ENCODE assay signal across 1 cellular context in the genomic region with DNA sequence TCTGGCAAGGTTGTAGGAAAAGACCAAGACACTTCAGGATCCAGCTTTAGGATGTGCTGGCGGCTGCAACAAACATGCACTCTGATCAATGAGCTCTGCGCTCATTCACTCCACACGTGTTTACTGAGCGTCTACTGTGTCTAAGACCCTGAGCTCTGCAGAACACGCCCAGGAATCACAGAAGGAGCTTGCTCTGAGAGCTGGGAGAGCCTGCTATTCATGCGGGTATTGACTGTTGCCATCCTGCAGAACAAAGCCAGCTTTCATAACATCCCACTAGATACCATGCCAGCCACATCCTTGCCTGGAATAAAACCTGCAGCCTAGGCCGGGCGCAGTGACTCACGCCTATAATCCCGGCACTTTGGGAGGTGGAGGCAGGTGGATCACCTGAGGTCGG.
TF ChIP-seq lines count a peak whose summit lies in the region.

No MANE protein-coding gene starts in this region.

TF ChIP-seq in HepG2, 621 proteins besides CTCF, POLR2A, EP300 and RAD21 (continued from another document and continues in another):
- TF ChIP-seq, protein P1, sequence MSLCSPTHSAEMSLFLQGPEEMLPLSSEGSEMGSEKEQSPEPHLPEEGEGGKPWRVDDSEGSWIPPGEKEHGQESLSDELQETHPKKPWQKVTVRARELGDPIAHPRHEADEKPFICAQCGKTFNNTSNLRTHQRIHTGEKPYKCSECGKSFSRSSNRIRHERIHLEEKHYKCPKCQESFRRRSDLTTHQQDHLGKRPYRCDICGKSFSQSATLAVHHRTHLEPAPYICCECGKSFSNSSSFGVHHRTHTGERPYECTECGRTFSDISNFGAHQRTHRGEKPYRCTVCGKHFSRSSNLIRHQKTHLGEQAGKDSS (CRISPR knock-in tag; IDR thresholded peaks at IDR 0.05; ENCODE audit: borderline replicate concordance, low read depth) = no peak
- TF ChIP-seq SALL2 (CRISPR knock-in tag; IDR thresholded peaks at IDR 0.05) (no peak), ZNF792 (CRISPR knock-in tag; IDR thresholded peaks at IDR 0.05) (no peak), ZNF598 (CRISPR knock-in tag; IDR thresholded peaks at IDR 0.05; ENCODE audit: borderline replicate concordance) (0 out of 2 replicates have a peak, but pooled peaks have one; percentile 29), HOXA5 (CRISPR knock-in tag; IDR thresholded peaks at IDR 0.05) (no peak), ZNF530 (CRISPR knock-in tag; IDR thresholded peaks at IDR 0.05; ENCODE audit: low read depth) (no peak), GTF3A (CRISPR knock-in tag; conservative IDR thresholded peaks at IDR 0.05) (no peak), ZNF768 (CRISPR knock-in tag; IDR thresholded peaks at IDR 0.05) (no peak), KMT2B (CRISPR knock-in tag; IDR thresholded peaks at IDR 0.05) (no peak), ATF7-NPFF (CRISPR knock-in tag; IDR thresholded peaks at IDR 0.05; ENCODE audit: low read depth) (no peak), ZNF230 (CRISPR knock-in tag; IDR thresholded peaks at IDR 0.05) (no peak), MBNL3 (CRISPR knock-in tag; conservative IDR thresholded peaks at IDR 0.05) (no peak), PHF21A (CRISPR knock-in tag; IDR thresholded peaks at IDR 0.05) (no peak), NBN (conservative IDR thresholded peaks at IDR 0.05) (no peak), ZFY (CRISPR knock-in tag; IDR thresholded peaks at IDR 0.05) (no peak; the same call in 1 of the 2 replicates), SMARCC2 (IDR thresholded peaks at IDR 0.05) (no peak), DNMT1 (CRISPR knock-in tag; IDR thresholded peaks at IDR 0.05) (no peak), DNMT3B (CRISPR knock-in tag; conservative IDR thresholded peaks at IDR 0.05) (no peak), KLF16 (CRISPR knock-in tag; IDR thresholded peaks at IDR 0.05) (no peak), ZNF24 (IDR thresholded peaks at IDR 0.05) (no peak), ZNF225 (CRISPR knock-in tag; IDR thresholded peaks at IDR 0.05) (no peak), BRD4 (CRISPR knock-in tag; IDR thresholded peaks at IDR 0.05) (no peak), ZNF891 (CRISPR knock-in tag; IDR thresholded peaks at IDR 0.05) (no peak), NR3C1 (CRISPR knock-in tag; IDR thresholded peaks at IDR 0.05) (no peak), ZNF747 (CRISPR knock-in tag; IDR thresholded peaks at IDR 0.05; ENCODE audit: borderline replicate concordance) (no peak), ZNF430 (CRISPR knock-in tag; IDR thresholded peaks at IDR 0.05) (0 out of 2 replicates have a peak, but pooled peaks have one; percentile 25), RFX1 (IDR thresholded peaks at IDR 0.05) (no peak), TCF7L2 (IDR thresholded peaks at IDR 0.05; ENCODE audit: low read depth, low read length) (no peak), ASH2L (IDR thresholded peaks at IDR 0.05; ENCODE audit: insufficient read length, low read depth, low read length) (no peak), HHEX (CRISPR knock-in tag; IDR thresholded peaks at IDR 0.05) (no peak), ZNF260 (CRISPR knock-in tag; IDR thresholded peaks at IDR 0.05; ENCODE audit: borderline replicate concordance, low read depth) (no peak), ZNF788 (CRISPR knock-in tag; IDR thresholded peaks at IDR 0.05; ENCODE audit: borderline replicate concordance) (no peak), JARID2 (CRISPR knock-in tag; IDR thresholded peaks at IDR 0.05; ENCODE audit: insufficient replicate concordance) (no peak)
- TF ChIP-seq, protein P2, sequence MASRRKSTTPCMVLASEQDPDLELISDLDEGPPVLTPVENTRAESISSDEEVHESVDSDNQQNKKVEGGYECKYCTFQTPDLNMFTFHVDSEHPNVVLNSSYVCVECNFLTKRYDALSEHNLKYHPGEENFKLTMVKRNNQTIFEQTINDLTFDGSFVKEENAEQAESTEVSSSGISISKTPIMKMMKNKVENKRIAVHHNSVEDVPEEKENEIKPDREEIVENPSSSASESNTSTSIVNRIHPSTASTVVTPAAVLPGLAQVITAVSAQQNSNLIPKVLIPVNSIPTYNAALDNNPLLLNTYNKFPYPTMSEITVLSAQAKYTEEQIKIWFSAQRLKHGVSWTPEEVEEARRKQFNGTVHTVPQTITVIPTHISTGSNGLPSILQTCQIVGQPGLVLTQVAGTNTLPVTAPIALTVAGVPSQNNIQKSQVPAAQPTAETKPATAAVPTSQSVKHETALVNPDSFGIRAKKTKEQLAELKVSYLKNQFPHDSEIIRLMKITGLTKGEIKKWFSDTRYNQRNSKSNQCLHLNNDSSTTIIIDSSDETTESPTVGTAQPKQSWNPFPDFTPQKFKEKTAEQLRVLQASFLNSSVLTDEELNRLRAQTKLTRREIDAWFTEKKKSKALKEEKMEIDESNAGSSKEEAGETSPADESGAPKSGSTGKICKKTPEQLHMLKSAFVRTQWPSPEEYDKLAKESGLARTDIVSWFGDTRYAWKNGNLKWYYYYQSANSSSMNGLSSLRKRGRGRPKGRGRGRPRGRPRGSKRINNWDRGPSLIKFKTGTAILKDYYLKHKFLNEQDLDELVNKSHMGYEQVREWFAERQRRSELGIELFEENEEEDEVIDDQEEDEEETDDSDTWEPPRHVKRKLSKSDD (CRISPR knock-in tag; IDR thresholded peaks at IDR 0.05; ENCODE audit: low read depth) = peak; percentile 61; the same call in 1 of the 2 replicates
- TF ChIP-seq, protein P3, sequence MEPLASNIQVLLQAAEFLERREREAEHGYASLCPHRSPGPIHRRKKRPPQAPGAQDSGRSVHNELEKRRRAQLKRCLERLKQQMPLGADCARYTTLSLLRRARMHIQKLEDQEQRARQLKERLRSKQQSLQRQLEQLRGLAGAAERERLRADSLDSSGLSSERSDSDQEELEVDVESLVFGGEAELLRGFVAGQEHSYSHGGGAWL (CRISPR knock-in tag; IDR thresholded peaks at IDR 0.05) = no peak
- TF ChIP-seq, protein P4, sequence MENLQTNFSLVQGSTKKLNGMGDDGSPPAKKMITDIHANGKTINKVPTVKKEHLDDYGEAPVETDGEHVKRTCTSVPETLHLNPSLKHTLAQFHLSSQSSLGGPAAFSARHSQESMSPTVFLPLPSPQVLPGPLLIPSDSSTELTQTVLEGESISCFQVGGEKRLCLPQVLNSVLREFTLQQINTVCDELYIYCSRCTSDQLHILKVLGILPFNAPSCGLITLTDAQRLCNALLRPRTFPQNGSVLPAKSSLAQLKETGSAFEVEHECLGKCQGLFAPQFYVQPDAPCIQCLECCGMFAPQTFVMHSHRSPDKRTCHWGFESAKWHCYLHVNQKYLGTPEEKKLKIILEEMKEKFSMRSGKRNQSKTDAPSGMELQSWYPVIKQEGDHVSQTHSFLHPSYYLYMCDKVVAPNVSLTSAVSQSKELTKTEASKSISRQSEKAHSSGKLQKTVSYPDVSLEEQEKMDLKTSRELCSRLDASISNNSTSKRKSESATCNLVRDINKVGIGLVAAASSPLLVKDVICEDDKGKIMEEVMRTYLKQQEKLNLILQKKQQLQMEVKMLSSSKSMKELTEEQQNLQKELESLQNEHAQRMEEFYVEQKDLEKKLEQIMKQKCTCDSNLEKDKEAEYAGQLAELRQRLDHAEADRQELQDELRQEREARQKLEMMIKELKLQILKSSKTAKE (CRISPR knock-in tag; IDR thresholded peaks at IDR 0.05; ENCODE audit: borderline replicate concordance) = 0 out of 2 replicates have a peak, but pooled peaks have one; percentile 24
- TF ChIP-seq, protein P5, sequence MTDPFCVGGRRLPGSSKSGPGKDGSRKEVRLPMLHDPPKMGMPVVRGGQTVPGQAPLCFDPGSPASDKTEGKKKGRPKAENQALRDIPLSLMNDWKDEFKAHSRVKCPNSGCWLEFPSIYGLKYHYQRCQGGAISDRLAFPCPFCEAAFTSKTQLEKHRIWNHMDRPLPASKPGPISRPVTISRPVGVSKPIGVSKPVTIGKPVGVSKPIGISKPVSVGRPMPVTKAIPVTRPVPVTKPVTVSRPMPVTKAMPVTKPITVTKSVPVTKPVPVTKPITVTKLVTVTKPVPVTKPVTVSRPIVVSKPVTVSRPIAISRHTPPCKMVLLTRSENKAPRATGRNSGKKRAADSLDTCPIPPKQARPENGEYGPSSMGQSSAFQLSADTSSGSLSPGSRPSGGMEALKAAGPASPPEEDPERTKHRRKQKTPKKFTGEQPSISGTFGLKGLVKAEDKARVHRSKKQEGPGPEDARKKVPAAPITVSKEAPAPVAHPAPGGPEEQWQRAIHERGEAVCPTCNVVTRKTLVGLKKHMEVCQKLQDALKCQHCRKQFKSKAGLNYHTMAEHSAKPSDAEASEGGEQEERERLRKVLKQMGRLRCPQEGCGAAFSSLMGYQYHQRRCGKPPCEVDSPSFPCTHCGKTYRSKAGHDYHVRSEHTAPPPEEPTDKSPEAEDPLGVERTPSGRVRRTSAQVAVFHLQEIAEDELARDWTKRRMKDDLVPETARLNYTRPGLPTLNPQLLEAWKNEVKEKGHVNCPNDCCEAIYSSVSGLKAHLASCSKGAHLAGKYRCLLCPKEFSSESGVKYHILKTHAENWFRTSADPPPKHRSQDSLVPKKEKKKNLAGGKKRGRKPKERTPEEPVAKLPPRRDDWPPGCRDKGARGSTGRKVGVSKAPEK (CRISPR knock-in tag; IDR thresholded peaks at IDR 0.05; ENCODE audit: borderline replicate concordance) = no peak
- TF ChIP-seq, protein P6, sequence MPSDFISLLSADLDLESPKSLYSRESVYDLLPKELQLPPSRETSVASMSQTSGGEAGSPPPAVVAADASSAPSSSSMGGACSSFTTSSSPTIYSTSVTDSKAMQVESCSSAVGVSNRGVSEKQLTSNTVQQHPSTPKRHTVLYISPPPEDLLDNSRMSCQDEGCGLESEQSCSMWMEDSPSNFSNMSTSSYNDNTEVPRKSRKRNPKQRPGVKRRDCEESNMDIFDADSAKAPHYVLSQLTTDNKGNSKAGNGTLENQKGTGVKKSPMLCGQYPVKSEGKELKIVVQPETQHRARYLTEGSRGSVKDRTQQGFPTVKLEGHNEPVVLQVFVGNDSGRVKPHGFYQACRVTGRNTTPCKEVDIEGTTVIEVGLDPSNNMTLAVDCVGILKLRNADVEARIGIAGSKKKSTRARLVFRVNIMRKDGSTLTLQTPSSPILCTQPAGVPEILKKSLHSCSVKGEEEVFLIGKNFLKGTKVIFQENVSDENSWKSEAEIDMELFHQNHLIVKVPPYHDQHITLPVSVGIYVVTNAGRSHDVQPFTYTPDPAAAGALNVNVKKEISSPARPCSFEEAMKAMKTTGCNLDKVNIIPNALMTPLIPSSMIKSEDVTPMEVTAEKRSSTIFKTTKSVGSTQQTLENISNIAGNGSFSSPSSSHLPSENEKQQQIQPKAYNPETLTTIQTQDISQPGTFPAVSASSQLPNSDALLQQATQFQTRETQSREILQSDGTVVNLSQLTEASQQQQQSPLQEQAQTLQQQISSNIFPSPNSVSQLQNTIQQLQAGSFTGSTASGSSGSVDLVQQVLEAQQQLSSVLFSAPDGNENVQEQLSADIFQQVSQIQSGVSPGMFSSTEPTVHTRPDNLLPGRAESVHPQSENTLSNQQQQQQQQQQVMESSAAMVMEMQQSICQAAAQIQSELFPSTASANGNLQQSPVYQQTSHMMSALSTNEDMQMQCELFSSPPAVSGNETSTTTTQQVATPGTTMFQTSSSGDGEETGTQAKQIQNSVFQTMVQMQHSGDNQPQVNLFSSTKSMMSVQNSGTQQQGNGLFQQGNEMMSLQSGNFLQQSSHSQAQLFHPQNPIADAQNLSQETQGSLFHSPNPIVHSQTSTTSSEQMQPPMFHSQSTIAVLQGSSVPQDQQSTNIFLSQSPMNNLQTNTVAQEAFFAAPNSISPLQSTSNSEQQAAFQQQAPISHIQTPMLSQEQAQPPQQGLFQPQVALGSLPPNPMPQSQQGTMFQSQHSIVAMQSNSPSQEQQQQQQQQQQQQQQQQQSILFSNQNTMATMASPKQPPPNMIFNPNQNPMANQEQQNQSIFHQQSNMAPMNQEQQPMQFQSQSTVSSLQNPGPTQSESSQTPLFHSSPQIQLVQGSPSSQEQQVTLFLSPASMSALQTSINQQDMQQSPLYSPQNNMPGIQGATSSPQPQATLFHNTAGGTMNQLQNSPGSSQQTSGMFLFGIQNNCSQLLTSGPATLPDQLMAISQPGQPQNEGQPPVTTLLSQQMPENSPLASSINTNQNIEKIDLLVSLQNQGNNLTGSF (CRISPR knock-in tag; IDR thresholded peaks at IDR 0.05) = no peak
- TF ChIP-seq, protein P7, sequence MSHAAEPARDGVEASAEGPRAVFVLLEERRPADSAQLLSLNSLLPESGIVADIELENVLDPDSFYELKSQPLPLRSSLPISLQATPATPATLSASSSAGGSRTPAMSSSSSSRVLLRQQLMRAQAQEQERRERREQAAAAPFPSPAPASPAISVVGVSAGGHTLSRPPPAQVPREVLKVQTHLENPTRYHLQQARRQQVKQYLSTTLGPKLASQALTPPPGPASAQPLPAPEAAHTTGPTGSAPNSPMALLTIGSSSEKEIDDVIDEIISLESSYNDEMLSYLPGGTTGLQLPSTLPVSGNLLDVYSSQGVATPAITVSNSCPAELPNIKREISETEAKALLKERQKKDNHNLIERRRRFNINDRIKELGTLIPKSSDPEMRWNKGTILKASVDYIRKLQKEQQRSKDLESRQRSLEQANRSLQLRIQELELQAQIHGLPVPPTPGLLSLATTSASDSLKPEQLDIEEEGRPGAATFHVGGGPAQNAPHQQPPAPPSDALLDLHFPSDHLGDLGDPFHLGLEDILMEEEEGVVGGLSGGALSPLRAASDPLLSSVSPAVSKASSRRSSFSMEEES (CRISPR knock-in tag; IDR thresholded peaks at IDR 0.05) = no peak
- TF ChIP-seq, protein P8, sequence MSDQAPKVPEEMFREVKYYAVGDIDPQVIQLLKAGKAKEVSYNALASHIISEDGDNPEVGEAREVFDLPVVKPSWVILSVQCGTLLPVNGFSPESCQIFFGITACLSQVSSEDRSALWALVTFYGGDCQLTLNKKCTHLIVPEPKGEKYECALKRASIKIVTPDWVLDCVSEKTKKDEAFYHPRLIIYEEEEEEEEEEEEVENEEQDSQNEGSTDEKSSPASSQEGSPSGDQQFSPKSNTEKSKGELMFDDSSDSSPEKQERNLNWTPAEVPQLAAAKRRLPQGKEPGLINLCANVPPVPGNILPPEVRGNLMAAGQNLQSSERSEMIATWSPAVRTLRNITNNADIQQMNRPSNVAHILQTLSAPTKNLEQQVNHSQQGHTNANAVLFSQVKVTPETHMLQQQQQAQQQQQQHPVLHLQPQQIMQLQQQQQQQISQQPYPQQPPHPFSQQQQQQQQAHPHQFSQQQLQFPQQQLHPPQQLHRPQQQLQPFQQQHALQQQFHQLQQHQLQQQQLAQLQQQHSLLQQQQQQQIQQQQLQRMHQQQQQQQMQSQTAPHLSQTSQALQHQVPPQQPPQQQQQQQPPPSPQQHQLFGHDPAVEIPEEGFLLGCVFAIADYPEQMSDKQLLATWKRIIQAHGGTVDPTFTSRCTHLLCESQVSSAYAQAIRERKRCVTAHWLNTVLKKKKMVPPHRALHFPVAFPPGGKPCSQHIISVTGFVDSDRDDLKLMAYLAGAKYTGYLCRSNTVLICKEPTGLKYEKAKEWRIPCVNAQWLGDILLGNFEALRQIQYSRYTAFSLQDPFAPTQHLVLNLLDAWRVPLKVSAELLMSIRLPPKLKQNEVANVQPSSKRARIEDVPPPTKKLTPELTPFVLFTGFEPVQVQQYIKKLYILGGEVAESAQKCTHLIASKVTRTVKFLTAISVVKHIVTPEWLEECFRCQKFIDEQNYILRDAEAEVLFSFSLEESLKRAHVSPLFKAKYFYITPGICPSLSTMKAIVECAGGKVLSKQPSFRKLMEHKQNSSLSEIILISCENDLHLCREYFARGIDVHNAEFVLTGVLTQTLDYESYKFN (CRISPR knock-in tag; conservative IDR thresholded peaks at IDR 0.05) = peak; percentile 56; the same call in 1 of the 2 replicates
- TF ChIP-seq, protein P9, sequence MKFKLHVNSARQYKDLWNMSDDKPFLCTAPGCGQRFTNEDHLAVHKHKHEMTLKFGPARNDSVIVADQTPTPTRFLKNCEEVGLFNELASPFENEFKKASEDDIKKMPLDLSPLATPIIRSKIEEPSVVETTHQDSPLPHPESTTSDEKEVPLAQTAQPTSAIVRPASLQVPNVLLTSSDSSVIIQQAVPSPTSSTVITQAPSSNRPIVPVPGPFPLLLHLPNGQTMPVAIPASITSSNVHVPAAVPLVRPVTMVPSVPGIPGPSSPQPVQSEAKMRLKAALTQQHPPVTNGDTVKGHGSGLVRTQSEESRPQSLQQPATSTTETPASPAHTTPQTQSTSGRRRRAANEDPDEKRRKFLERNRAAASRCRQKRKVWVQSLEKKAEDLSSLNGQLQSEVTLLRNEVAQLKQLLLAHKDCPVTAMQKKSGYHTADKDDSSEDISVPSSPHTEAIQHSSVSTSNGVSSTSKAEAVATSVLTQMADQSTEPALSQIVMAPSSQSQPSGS (CRISPR knock-in tag; IDR thresholded peaks at IDR 0.05) = no peak
